In the genomic region with DNA sequence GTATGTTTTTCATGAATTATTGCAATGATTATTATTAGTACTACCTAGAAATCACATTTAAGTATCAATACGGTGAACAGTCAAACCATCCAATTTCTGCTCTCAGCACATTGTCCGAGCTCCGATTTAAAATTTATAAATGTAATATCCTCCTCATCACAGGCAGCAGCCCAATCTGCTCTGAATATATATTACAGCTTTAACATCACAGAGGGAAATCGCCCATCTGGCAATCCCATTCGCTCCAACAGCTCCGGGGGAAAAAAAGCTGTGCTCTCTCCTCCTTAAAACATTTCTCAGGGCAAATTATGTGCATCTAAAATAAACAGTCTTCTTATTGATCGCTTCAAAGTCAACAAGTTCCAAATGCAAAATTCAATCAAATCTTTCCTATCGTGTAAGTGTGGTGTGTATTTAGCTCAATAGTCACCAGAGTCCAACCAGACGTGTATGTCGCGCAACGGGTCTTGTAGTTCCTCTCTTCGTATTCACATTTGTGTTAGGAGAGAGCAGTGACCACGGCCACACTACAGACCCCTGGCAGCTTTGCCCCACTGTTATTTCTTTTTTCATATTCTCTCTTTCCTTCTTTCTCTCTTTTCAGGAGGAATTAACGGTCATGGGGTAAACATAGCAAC, we compare ENCODE assay signal across 1 cellular context.
TF ChIP-seq lines count a peak whose summit lies in the region.

No MANE protein-coding gene starts in this region.

TF ChIP-seq in SK-N-SH, 30 proteins besides CTCF, POLR2A, EP300 and RAD21 (continued from another document):
- no peak for TF ChIP-seq REST (IDR thresholded peaks at IDR 0.05; ENCODE audit: low read depth, low read length)
